Comparison of ENCODE assay signal across 23 cellular contexts in the genomic region with DNA sequence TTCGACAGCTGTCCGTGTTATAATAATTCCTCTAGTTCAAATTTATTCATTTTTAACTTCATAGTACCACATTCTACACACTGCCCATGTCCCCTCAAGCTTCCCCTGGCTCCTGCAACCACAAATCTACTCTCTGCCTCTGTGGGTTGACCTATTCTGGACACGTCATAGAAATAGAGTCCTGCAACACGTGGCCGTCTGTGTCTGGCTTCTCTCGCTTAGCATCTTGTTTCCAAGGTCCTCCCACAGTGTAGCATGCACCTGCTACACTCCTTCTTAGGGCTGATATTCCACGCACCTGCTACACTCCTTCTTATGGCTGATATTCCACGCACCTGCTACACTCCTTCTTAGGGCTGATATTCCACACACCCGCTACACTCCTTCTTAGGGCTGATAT. TPM values are rescaled to one million over a fixed set of nuclear protein-coding genes. Genes with fewer than 3 reads are reported as not detected.
DNase-seq lines count a peak whose midpoint lies in the region; ATAC-seq and TF ChIP-seq lines count a peak whose summit lies in the region.
"Had no signal": no experiment of that assay in that cellular context is flagged by ENCODE, and none has a peak within 500 bp of the region (broad histone marks: within the 10 kb centered on the region; RNA-seq: fewer than 3 reads in every experiment).

No MANE protein-coding gene starts in this region.

- intact Hi-C loops in natural killer cell (cut with micrococcal nuclease) = no loop called here
- intact Hi-C loops in lower lobe of right lung (cut with DNase I) = no loop called here
- intact Hi-C loops in spleen (cut with DNase I; ENCODE audit: low total_unique reads) = loop anchor here (5.0 kb wide), 1 partner anchor 238 kb away; no protein-coding TSS in a partner anchor

- H3K27me3 ChIP-seq in lower lobe of right lung (ENCODE audit: low read depth) (no peaks in the 10 kb centered on the region), spleen (replicated peaks in 1 of 7) (no peaks in the 10 kb centered on the region)
- H3K27me3 ChIP-seq: MG63 had no signal

- H3K4me3 Mint-ChIP-seq in natural killer cell treated with Interleukin-12 subunit alpha and Interleukin-12 subunit beta and Interleukin-15 and Interleukin-18, amount 100 ng/mL, for 72 hours = no peak overlapping the region
- H3K4me3 Mint-ChIP-seq in natural killer cell = no peak overlapping the region
- H3K4me3 Mint-ChIP-seq: CD4-positive, alpha-beta memory T cell had no signal

- no peak for TF ChIP-seq POLR2A in spleen (IDR thresholded peaks at IDR 0.05)

- H3K4me1 Mint-ChIP-seq in natural killer cell treated with Interleukin-12 subunit alpha and Interleukin-12 subunit beta and Interleukin-15 and Interleukin-18, amount 100 ng/mL, for 72 hours (ENCODE audit: low read depth in 2 of 2) = no peaks in the 10 kb centered on the region
- no peaks in the 10 kb centered on the region for H3K4me1 Mint-ChIP-seq in natural killer cell
- H3K4me1 Mint-ChIP-seq: CD4-positive, alpha-beta memory T cell had no signal

- H3K4me3 ChIP-seq in lower lobe of right lung (no peak overlapping the region), spleen (no peak overlapping the region)
- H3K4me3 ChIP-seq: K562, MG63 had no signal

- H3K4me1 ChIP-seq in lower lobe of right lung (no peaks in the 10 kb centered on the region), spleen (peaks cover 0 to 14% (median 3%) of the 10 kb centered on the region in 6 donors)

- TF ChIP-seq CTCF in natural killer cell (IDR thresholded peaks at IDR 0.05) = no peak
- TF ChIP-seq CTCF in lower lobe of right lung (IDR thresholded peaks at IDR 0.05) = no peak
- TF ChIP-seq CTCF in spleen (IDR thresholded peaks at IDR 0.05 in 8 of 11, conservative IDR thresholded peaks at IDR 0.05 in 3 of 11) = no peak

- H3K36me3 Mint-ChIP-seq in natural killer cell treated with Interleukin-12 subunit alpha and Interleukin-12 subunit beta and Interleukin-15 and Interleukin-18, amount 100 ng/mL, for 72 hours = no peaks in the 10 kb centered on the region
- no peaks in the 10 kb centered on the region for H3K36me3 Mint-ChIP-seq in natural killer cell
- H3K36me3 Mint-ChIP-seq: CD4-positive, alpha-beta memory T cell had no signal

- H3K9me3 Mint-ChIP-seq in natural killer cell treated with Interleukin-12 subunit alpha and Interleukin-12 subunit beta and Interleukin-15 and Interleukin-18, amount 100 ng/mL, for 72 hours = no peaks in the 10 kb centered on the region
- H3K9me3 Mint-ChIP-seq in natural killer cell = no peaks in the 10 kb centered on the region
- H3K9me3 Mint-ChIP-seq: CD4-positive, alpha-beta memory T cell had no signal

- H3K9me3 ChIP-seq in lower lobe of right lung (no peaks in the 10 kb centered on the region), spleen (no peaks in the 10 kb centered on the region)
- H3K9me3 ChIP-seq: MG63 had no signal

- H3K36me3 ChIP-seq in lower lobe of right lung (peaks cover 7% of the 10 kb centered on the region), spleen (peaks cover 0 to 65% (median 0%) of the 10 kb centered on the region in 6 donors)
- H3K36me3 ChIP-seq: MG63 had no signal

- ATAC-seq in natural killer cell treated with Interleukin-12 subunit alpha and Interleukin-12 subunit beta and Interleukin-15 and Interleukin-18, amount 100 ng/mL, for 72 hours = no peak
- no peak for ATAC-seq in natural killer cell
- ATAC-seq in lower lobe of right lung = no peak
- no peak for ATAC-seq in HG03432 (IDR thresholded peaks at IDR 0.05; ENCODE audit: unreplicated experiment)
- ATAC-seq: K562 had no signal

- H3K27ac Mint-ChIP-seq in natural killer cell treated with Interleukin-12 subunit alpha and Interleukin-12 subunit beta and Interleukin-15 and Interleukin-18, amount 100 ng/mL, for 72 hours = no peak overlapping the region
- no peak overlapping the region for H3K27ac Mint-ChIP-seq in natural killer cell
- H3K27ac Mint-ChIP-seq: CD4-positive, alpha-beta memory T cell had no signal

- H3K27ac ChIP-seq in lower lobe of right lung (no peak overlapping the region), spleen (no peak overlapping the region)

- WGBS in spleen, 5 donors = 89 to 91% (median 90%) methylated on average over 9 of the region's 9 CpGs

- H3K27me3 Mint-ChIP-seq in natural killer cell treated with Interleukin-12 subunit alpha and Interleukin-12 subunit beta and Interleukin-15 and Interleukin-18, amount 100 ng/mL, for 72 hours = no peaks in the 10 kb centered on the region
- peaks cover 0 to 2% of the 10 kb centered on the region in 2 donors for H3K27me3 Mint-ChIP-seq in natural killer cell (ENCODE audit: low read depth in 2 of 2)
- H3K27me3 Mint-ChIP-seq: CD4-positive, alpha-beta memory T cell had no signal

- peak; percentile 15 for DNase-seq in natural killer cell treated with Interleukin-12 subunit alpha and Interleukin-12 subunit beta and Interleukin-15 and Interleukin-18, amount 100 ng/mL, for 72 hours (ENCODE audit: low spot score)
- DNase-seq in natural killer cell = no peak
- DNase-seq in lower lobe of right lung = peak; percentile 2
- peak; percentile 12 for DNase-seq in spleen
- no peak for DNase-seq in OCI-M2 (lab: John Stamatoyannopoulos, UW; ENCODE audit: unreplicated experiment)
- no peak for DNase-seq in activated naive CD4-positive, alpha-beta T cell treated with anti-CD3 and anti-CD28 coated beads, Interleukin-2, amount 50 U/mL, for 16 hours
- DNase-seq: CD4-positive, alpha-beta memory T cell; DND-41; Kasumi-1; MG63; NCI-H1105 treated with DMSO at 0.1 percent for 48 hours; NCI-H1930; NCI-H446 treated with DMSO at 0.1 percent for 48 hours; NCI-H526; NCI-H82; NK-92 treated with Interleukin-12 subunit alpha and Interleukin-12 subunit beta, amount 100 ng/mL, for 24 hours; RPMI8226; SHP77 treated with DMSO at 0.1 percent for 48 hours had no signal

RNA-seq across cellular contexts. Expression of a gene that starts 16.5 kb away (rescaled TPM):
- not detected for total RNA-seq in natural killer cell treated with Interleukin-12 subunit alpha and Interleukin-12 subunit beta and Interleukin-15 and Interleukin-18, amount 100 ng/mL, for 72 hours
- total RNA-seq in natural killer cell (not detected), lower lobe of right lung (not detected), spleen (not detected)
- polyA plus RNA-seq in spleen = not detected
- total RNA-seq: A673; CD4-positive, alpha-beta memory T cell; H4; HT1080; K562 had no signal
- polyA plus RNA-seq: CD4-positive, alpha-beta memory T cell; K562 had no signal

RNA-seq across cellular contexts. Expression of a gene that starts 27.6 kb away (rescaled TPM):
- 10 to 100 TPM in 1 of 2 donors, 1 to 10 TPM in 1; 3.7 to 17.9 TPM for total RNA-seq in natural killer cell treated with Interleukin-12 subunit alpha and Interleukin-12 subunit beta and Interleukin-15 and Interleukin-18, amount 100 ng/mL, for 72 hours
- under 1 TPM in 2 of 3 donors, not detected in 1; 0.07 to 0.20 TPM for total RNA-seq in natural killer cell
- total RNA-seq in lower lobe of right lung = 6.2 TPM
- 10 to 100 TPM in 3 of 7 donors, 1 to 10 TPM in 4; 3.0 to 17.0 (median 7.5) TPM for total RNA-seq in spleen
- 1 to 10 TPM in 2 of 3 donors, under 1 TPM in 1; 0.91 to 3.1 (median 1.1) TPM for polyA plus RNA-seq in spleen
- total RNA-seq: H4, HT1080 had no signal
- polyA plus RNA-seq: CD4-positive, alpha-beta memory T cell; K562 had no signal

Comparison
In these comparisons a context has a peak if more than half of its experiments do, and no peak if none do; other contexts are left out.
1. DNase-seq: peak in natural killer cell treated with Interleukin-12 subunit alpha and Interleukin-12 subunit beta and Interleukin-15 and Interleukin-18, amount 100 ng/mL, for 72 hours (single experiment), lower lobe of right lung (single experiment) and spleen (single experiment); none in natural killer cell (single experiment), OCI-M2 (single experiment) and activated naive CD4-positive, alpha-beta T cell treated with anti-CD3 and anti-CD28 coated beads, Interleukin-2, amount 50 U/mL, for 16 hours (single experiment).